In the genomic region with DNA sequence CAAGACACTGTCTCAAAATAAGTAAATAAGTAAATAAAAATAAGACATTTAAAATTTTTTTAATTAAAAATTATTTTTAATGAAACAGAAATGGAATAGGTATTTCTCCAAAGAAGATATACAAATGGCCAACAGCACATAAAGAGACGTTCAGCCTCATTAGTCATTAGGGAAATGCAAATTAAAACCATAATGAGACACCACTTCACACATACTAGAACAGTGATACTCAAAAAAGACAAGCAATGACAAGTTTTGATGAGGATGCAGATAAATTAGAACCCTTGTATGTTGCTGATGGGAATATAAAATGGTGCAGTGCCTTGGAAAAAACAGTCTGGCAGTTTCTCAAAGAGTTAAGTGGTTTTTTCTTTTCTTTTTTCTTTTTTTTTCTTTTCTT, we compare ENCODE assay signal across 19 cellular contexts. TPM values are rescaled to one million over a fixed set of nuclear protein-coding genes. Genes with fewer than 3 reads are reported as not detected.
"Had no signal": no experiment of that assay in that cellular context is flagged by ENCODE, and none has a peak within 500 bp of the region (broad histone marks: within the 10 kb centered on the region; RNA-seq: fewer than 3 reads in every experiment).

No MANE protein-coding gene starts in this region.

- H3K4me3 ChIP-seq: lung, right atrium auricular region, sigmoid colon, skin epidermis, tibial artery, upper lobe of left lung, uterus had no signal

- ATAC-seq: foreskin keratinocyte, left colon had no signal

- H3K36me3 Mint-ChIP-seq: immature natural killer cell had no signal

- H3K27ac ChIP-seq: foreskin keratinocyte, right atrium auricular region, sigmoid colon, tibial artery, upper lobe of left lung, uterus had no signal

- H3K9me3 Mint-ChIP-seq: dendritic cell treated with granulocyte-macrophage colony-stimulating factor and Interleukin-4, amounts not matched to agents 40 ng/mL and 50 ng/mL, for 4 days; nephron had no signal

- H3K36me3 ChIP-seq: right atrium auricular region, sigmoid colon, tibial artery, upper lobe of left lung, uterus had no signal

- H3K4me1 ChIP-seq: tibial artery, uterus had no signal

- DNase-seq: erythroblast; foreskin keratinocyte; immature natural killer cell; left colon; left ventricle myocardium superior; naive B cell; posterior cingulate gyrus; sigmoid colon; stimulated activated naive CD4-positive, alpha-beta T cell treated with Interleukin-2 at 50 U/mL for 16 hours; tibial artery; upper lobe of left lung; uterus had no signal

- H3K27me3 ChIP-seq: foreskin keratinocyte, right atrium auricular region, sigmoid colon, tibial artery, upper lobe of left lung, uterus had no signal

- H3K9me3 ChIP-seq: right atrium auricular region, sigmoid colon, tibial artery, upper lobe of left lung, uterus had no signal

- H3K4me3 Mint-ChIP-seq: dendritic cell treated with granulocyte-macrophage colony-stimulating factor and Interleukin-4, amounts not matched to agents 40 ng/mL and 50 ng/mL, for 4 days; immature natural killer cell; naive B cell; nephron had no signal

- FAIRE-seq: colon had no signal

RNA-seq across cellular contexts. Expression of a gene that starts 26.5 kb away (rescaled TPM):
- total RNA-seq: kidney epithelial cell, left colon, sigmoid colon had no signal
- polyA plus RNA-seq: immature natural killer cell had no signal
